ENCODE assay signal across 1 cellular context in genomic region chr9:114373960-114374730, GRCh38.
TF ChIP-seq lines count a peak whose summit lies in the region.

No MANE protein-coding gene starts in this region.

TF ChIP-seq in SK-N-SH treated with all-trans-retinoic acid at 6 μM for 48 hours, 23 proteins besides CTCF, POLR2A, EP300 and RAD21 (continued from another document):
- no peak for TF ChIP-seq TSHZ2 (CRISPR knock-in tag; IDR thresholded peaks at IDR 0.05)
- no peak for TF ChIP-seq ZFP30 (CRISPR knock-in tag; IDR thresholded peaks at IDR 0.05)
- TF ChIP-seq ZNF8 (CRISPR knock-in tag; IDR thresholded peaks at IDR 0.05), result no peak
- no peak for TF ChIP-seq ISL1 (CRISPR knock-in tag; IDR thresholded peaks at IDR 0.05)
- no peak for TF ChIP-seq ZNF70 (CRISPR knock-in tag; IDR thresholded peaks at IDR 0.05)
- no peak for TF ChIP-seq ZFP3 (CRISPR knock-in tag; IDR thresholded peaks at IDR 0.05)
- no peak for TF ChIP-seq ARNTL (CRISPR knock-in tag; IDR thresholded peaks at IDR 0.05; ENCODE audit: borderline replicate concordance, low read depth)
- no peak for TF ChIP-seq BACH2 (CRISPR knock-in tag; IDR thresholded peaks at IDR 0.05; ENCODE audit: borderline replicate concordance)
- no peak for TF ChIP-seq ZNF565 (CRISPR knock-in tag; conservative IDR thresholded peaks at IDR 0.05; ENCODE audit: low read depth)
- TF ChIP-seq TCF4 (CRISPR knock-in tag; IDR thresholded peaks at IDR 0.05; ENCODE audit: borderline replicate concordance), result no peak
